ENCODE assay signal across 8 cellular contexts in the genomic region with DNA sequence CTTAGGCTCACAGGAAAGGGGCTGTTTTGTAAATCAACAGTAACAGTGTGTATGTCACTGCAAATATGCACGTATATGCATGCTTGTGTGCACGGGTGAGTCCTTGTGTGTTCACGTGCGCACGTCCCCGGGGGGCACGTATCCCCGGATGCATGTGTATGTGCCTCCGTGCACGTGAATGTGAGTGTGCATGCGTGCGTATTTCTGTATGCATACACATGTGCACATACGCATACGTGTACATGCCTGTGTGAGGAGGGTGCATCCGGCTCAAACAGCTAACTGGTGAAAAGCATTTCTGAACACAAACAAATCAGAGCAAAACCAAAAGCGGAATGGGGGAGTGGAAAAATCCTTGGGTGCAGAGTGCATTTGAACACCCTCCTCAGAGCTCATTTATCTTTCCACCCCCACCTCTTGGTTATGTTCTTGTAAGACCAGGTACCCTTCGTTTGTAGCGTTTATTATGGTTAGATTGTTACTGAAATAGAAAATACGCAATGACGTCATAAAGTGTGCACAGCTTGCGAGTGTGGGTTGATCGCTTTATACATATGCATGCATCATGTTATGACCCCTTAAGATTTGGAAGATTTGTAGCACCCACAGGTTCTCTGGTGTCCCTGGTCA. TPM values are rescaled to one million over a fixed set of nuclear protein-coding genes. Genes with fewer than 3 reads are reported as not detected.
DNase-seq lines count a peak whose midpoint lies in the region; ATAC-seq and TF ChIP-seq lines count a peak whose summit lies in the region.

No MANE protein-coding gene starts in this region.

- no peak for TF ChIP-seq CTCF in endodermal cell (conservative IDR thresholded peaks at IDR 0.05)

- H3K9ac ChIP-seq in endodermal cell (ENCODE audit: extremely low read depth, low read length, poor library complexity, severe bottlenecking): no peak overlapping the region

- H3K4me1 ChIP-seq in endodermal cell (ENCODE audit: control insufficient read depth, insufficient read depth, low read length): no peaks in the 10 kb centered on the region

- 82 to 83% methylated on average over 16 to 22 of the region's 22 CpGs for WGBS in endodermal cell (ENCODE audit: insufficient coverage in 1 of 2, insufficient read length in 1 of 2), 2 experiments

- H3K4me3 ChIP-seq in endodermal cell (ENCODE audit: low read length): peak overlapping the region; percentile 65

- H3K36me3 Mint-ChIP-seq in endodermal cell (ENCODE audit: low read depth): no peaks in the 10 kb centered on the region

- H3K4me1 Mint-ChIP-seq in endodermal cell: peaks cover 7% of the 10 kb centered on the region

- H3K9me3 Mint-ChIP-seq in endodermal cell: no peaks in the 10 kb centered on the region

- peaks cover 22% of the 10 kb centered on the region for H3K27me3 Mint-ChIP-seq in endodermal cell (ENCODE audit: insufficient read depth)

- H3K9me3 ChIP-seq in endodermal cell (ENCODE audit: control insufficient read depth, low read length): no peaks in the 10 kb centered on the region

- intact Hi-C loops in sciatic nerve (cut with DNase I): no loop called here

- H3K36me3 ChIP-seq in endodermal cell (ENCODE audit: control insufficient read depth, insufficient read depth, low read length): no peaks in the 10 kb centered on the region

- DNase-seq in NCI-H146 (lab: John Stamatoyannopoulos, UW): peak; percentile 34
- DNase-seq in NCI-H146 treated with DMSO at 0.1 percent for 48 hours (lab: John Stamatoyannopoulos, UW; ENCODE audit: unreplicated experiment): no peak
- DNase-seq in activated CD4-positive, CD25-positive, alpha-beta regulatory T cell treated with anti-CD3 and anti-CD28 coated beads, Interleukin-2, amount 50 U/mL, for 16 hours (ENCODE audit: low read depth, low spot score): peak; percentile 52
- DNase-seq in endodermal cell: no peak
- no peak for DNase-seq in sciatic nerve (ENCODE audit: low spot score)
- no peak for DNase-seq in NCI-H510A treated with DMSO at 0.1 percent for 48 hours (lab: John Stamatoyannopoulos, UW)

- ATAC-seq in HG03378 (IDR thresholded peaks at IDR 0.05; ENCODE audit: unreplicated experiment) (peak; percentile 33), sciatic nerve (peak; percentile 10), GM21447 (IDR thresholded peaks at IDR 0.05; ENCODE audit: unreplicated experiment) (no peak)

- no peak overlapping the region for H3K27ac Mint-ChIP-seq in endodermal cell

- peak overlapping the region; percentile 39 for H3K4me3 Mint-ChIP-seq in endodermal cell

- H3K27ac ChIP-seq in endodermal cell (ENCODE audit: low read depth, low read length): no peak overlapping the region

- peaks cover 25% of the 10 kb centered on the region for H3K27me3 ChIP-seq in endodermal cell (ENCODE audit: control insufficient read depth, insufficient read depth, low read length, poor library complexity, severe bottlenecking)

RNA-seq across cellular contexts. Expression of gene ARSA, which starts 7.0 kb away (rescaled TPM):
- total RNA-seq in endodermal cell: 10 to 100 TPM; 28.6 to 30.6 TPM
- 26.8 TPM for polyA plus RNA-seq in endodermal cell (2013, experiment 1 of 2)
- polyA plus RNA-seq in endodermal cell (2013, experiment 2 of 2): 23.1 TPM
- 38.1 TPM for total RNA-seq in sciatic nerve

RNA-seq across cellular contexts. Expression of gene MAPK8IP2, which starts 20.4 kb away (rescaled TPM):
- total RNA-seq in endodermal cell (1 to 10 TPM; 1.2 to 1.4 TPM), sciatic nerve (2.4 TPM)
- 8.8 TPM for polyA plus RNA-seq in endodermal cell (2013, experiment 1 of 2)
- 7.0 TPM for polyA plus RNA-seq in endodermal cell (2013, experiment 2 of 2)

RNA-seq across cellular contexts. Expression of gene CHKB, which starts 38.3 kb away (rescaled TPM):
- 100 to 1,000 TPM; 108 TPM for total RNA-seq in endodermal cell
- 78.8 TPM for polyA plus RNA-seq in endodermal cell (2013, experiment 1 of 2)
- 76.5 TPM for polyA plus RNA-seq in endodermal cell (2013, experiment 2 of 2)
- total RNA-seq in sciatic nerve: 73.9 TPM

RNA-seq across cellular contexts. Expression of gene CPT1B, which starts 42.7 kb away (rescaled TPM):
- 100 to 1,000 TPM in 1 of 2 donors, 10 to 100 TPM in 1; 83.5 to 105 TPM for total RNA-seq in endodermal cell
- polyA plus RNA-seq in endodermal cell (2013, experiment 1 of 2): 58.2 TPM
- polyA plus RNA-seq in endodermal cell (2013, experiment 2 of 2): 46.6 TPM
- 18.2 TPM for total RNA-seq in sciatic nerve

RNA-seq across cellular contexts. Expression of gene SHANK3, which starts 51.6 kb away (rescaled TPM):
- total RNA-seq in endodermal cell: 10 to 100 TPM in 1 of 2 donors, 1 to 10 TPM in 1; 9.4 to 11.1 TPM
- 9.9 TPM for polyA plus RNA-seq in endodermal cell (2013, experiment 1 of 2)
- 9.9 TPM for polyA plus RNA-seq in endodermal cell (2013, experiment 2 of 2)
- total RNA-seq in sciatic nerve: 56.6 TPM

Comparison
In these comparisons a context has a peak if more than half of its experiments do, and no peak if none do; other contexts are left out.
1. DNase-seq: peak in NCI-H146 (single experiment) and activated CD4-positive, CD25-positive, alpha-beta regulatory T cell treated with anti-CD3 and anti-CD28 coated beads, Interleukin-2, amount 50 U/mL, for 16 hours (single experiment); none in NCI-H146 treated with DMSO at 0.1 percent for 48 hours (single experiment), endodermal cell (single experiment), sciatic nerve (single experiment) and NCI-H510A treated with DMSO at 0.1 percent for 48 hours (single experiment).